In the genomic region with DNA sequence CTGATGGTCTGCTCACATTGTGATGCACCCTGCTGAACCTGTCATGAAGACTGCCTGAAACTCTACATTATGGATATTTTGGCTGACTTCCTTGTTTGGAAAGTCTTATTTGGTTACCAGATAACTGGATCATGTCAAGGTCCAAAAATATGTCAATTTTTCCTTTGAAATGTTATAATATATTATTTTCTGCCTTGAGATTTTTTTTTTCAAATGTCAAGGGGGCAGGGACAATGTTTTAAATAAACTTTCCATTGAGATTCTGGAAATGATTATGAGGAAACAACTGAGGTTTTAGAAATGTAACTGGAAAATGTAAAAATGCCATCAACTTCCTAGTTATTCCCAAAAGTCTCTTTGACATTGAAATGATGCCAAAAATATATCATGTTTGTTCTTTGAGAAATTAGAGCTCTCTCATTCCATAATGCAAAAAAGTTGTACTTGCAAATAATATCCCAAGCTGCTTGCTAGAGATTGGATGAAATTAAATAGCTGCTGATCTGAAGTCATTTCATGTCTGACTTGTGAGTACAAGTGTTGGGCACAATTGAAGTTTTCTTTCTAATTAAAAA, we compare ENCODE assay signal across 15 cellular contexts.
DNase-seq lines count a peak whose midpoint lies in the region; ATAC-seq and TF ChIP-seq lines count a peak whose summit lies in the region.
"Had no signal": no experiment of that assay in that cellular context is flagged by ENCODE, and none has a peak within 500 bp of the region (broad histone marks: within the 10 kb centered on the region; RNA-seq: fewer than 3 reads in every experiment).

No MANE protein-coding gene starts in this region.

- TF ChIP-seq CTCF in nephron (IDR thresholded peaks at IDR 0.05; ENCODE audit: unreplicated experiment in 3 of 3) = no peak

- H3K4me3 Mint-ChIP-seq in nephron = no peak overlapping the region
- H3K4me3 Mint-ChIP-seq: CD4-positive, CD25-positive, alpha-beta regulatory T cell; HFFc6 had no signal

- ATAC-seq in SK-N-SH treated with all-trans-retinoic acid at 6 μM for 48 hours = peak; percentile 46

- no peaks in the 10 kb centered on the region for H3K36me3 ChIP-seq in effector memory CD4-positive, alpha-beta T cell (ENCODE audit: control insufficient read depth, insufficient read depth, low read length)
- H3K36me3 ChIP-seq: BLaER1 treated with 17β-estradiol and CSF1 and Interleukin-3, amounts not matched to agents 10 nM and 100 nM had no signal

- no peak overlapping the region for H3K27ac ChIP-seq in effector memory CD4-positive, alpha-beta T cell (ENCODE audit: insufficient read depth, low read length, poor library complexity, severe bottlenecking)
- H3K27ac ChIP-seq: BLaER1 treated with 17β-estradiol and CSF1 and Interleukin-3, amounts not matched to agents 10 nM and 100 nM; HL-60 had no signal

- H3K9me3 Mint-ChIP-seq in nephron = no peaks in the 10 kb centered on the region
- H3K9me3 Mint-ChIP-seq: HFFc6 had no signal

- no peaks in the 10 kb centered on the region for H3K9me3 ChIP-seq in effector memory CD4-positive, alpha-beta T cell (ENCODE audit: control insufficient read depth, low read length)

- no peaks in the 10 kb centered on the region for H3K36me3 Mint-ChIP-seq in nephron (ENCODE audit: low read depth)
- H3K36me3 Mint-ChIP-seq: CD4-positive, CD25-positive, alpha-beta regulatory T cell had no signal

- H3K27me3 Mint-ChIP-seq in nephron (ENCODE audit: low read depth) = no peaks in the 10 kb centered on the region

- no peak overlapping the region for H3K4me3 ChIP-seq in effector memory CD4-positive, alpha-beta T cell (ENCODE audit: insufficient read depth, low read depth, low read length, poor library complexity, severe bottlenecking)
- H3K4me3 ChIP-seq: BLaER1 treated with 17β-estradiol and CSF1 and Interleukin-3, amounts not matched to agents 10 nM and 100 nM had no signal

- H3K4me1 ChIP-seq in effector memory CD4-positive, alpha-beta T cell (ENCODE audit: control insufficient read depth, insufficient read depth, low read length, poor library complexity, severe bottlenecking) = no peaks in the 10 kb centered on the region

- peak; percentile 39 for DNase-seq in fibroblast of peridontal ligament (ENCODE audit: extremely low read depth)
- DNase-seq in DMS79 (lab: John Stamatoyannopoulos, UW) = no peak
- DNase-seq in NCI-H2081 treated with DMSO at 0.1 percent for 48 hours (lab: John Stamatoyannopoulos, UW) = no peak
- DNase-seq in effector memory CD4-positive, alpha-beta T cell = no peak
- no peak for DNase-seq in NCI-H1436 (lab: John Stamatoyannopoulos, UW)
- DNase-seq: ACHN; Calu3; CD4-positive, CD25-positive, alpha-beta regulatory T cell; DMS 273 treated with DMSO at 0.1 percent for 48 hours; HCEC 1CT; HFFc6 had no signal

- H3K27ac Mint-ChIP-seq in nephron = peak overlapping the region; percentile 62 to 75 (median 68)
- H3K27ac Mint-ChIP-seq: CD4-positive, CD25-positive, alpha-beta regulatory T cell; HFFc6 had no signal

- peaks cover 28% of the 10 kb centered on the region for H3K4me1 Mint-ChIP-seq in nephron
- H3K4me1 Mint-ChIP-seq: CD4-positive, CD25-positive, alpha-beta regulatory T cell had no signal

- no peaks in the 10 kb centered on the region for H3K27me3 ChIP-seq in effector memory CD4-positive, alpha-beta T cell (replicated peaks; ENCODE audit: control insufficient read depth, insufficient read depth, low read length, poor library complexity, severe bottlenecking)
- H3K27me3 ChIP-seq: BLaER1 treated with 17β-estradiol and CSF1 and Interleukin-3, amounts not matched to agents 10 nM and 100 nM had no signal

TF ChIP-seq in SK-N-SH treated with all-trans-retinoic acid at 6 μM for 48 hours, 23 proteins besides CTCF, POLR2A, EP300 and RAD21:
- TF ChIP-seq ZFP30 (CRISPR knock-in tag; IDR thresholded peaks at IDR 0.05) (no peak), TOX (CRISPR knock-in tag; IDR thresholded peaks at IDR 0.05; ENCODE audit: borderline replicate concordance) (peak; percentile 88; the same call in 1 of the 2 replicates), PPARA (CRISPR knock-in tag; IDR thresholded peaks at IDR 0.05; ENCODE audit: borderline replicate concordance) (no peak), TCF4 (CRISPR knock-in tag; IDR thresholded peaks at IDR 0.05; ENCODE audit: borderline replicate concordance) (no peak), BACH2 (CRISPR knock-in tag; IDR thresholded peaks at IDR 0.05; ENCODE audit: borderline replicate concordance) (no peak), RARB (CRISPR knock-in tag; IDR thresholded peaks at IDR 0.05) (peak; percentile 52; the same call in 1 of the 2 replicates), ISL1 (CRISPR knock-in tag; IDR thresholded peaks at IDR 0.05) (peak; percentile 52), ESRRG (CRISPR knock-in tag; IDR thresholded peaks at IDR 0.05) (no peak)
- TF ChIP-seq, protein P1, sequence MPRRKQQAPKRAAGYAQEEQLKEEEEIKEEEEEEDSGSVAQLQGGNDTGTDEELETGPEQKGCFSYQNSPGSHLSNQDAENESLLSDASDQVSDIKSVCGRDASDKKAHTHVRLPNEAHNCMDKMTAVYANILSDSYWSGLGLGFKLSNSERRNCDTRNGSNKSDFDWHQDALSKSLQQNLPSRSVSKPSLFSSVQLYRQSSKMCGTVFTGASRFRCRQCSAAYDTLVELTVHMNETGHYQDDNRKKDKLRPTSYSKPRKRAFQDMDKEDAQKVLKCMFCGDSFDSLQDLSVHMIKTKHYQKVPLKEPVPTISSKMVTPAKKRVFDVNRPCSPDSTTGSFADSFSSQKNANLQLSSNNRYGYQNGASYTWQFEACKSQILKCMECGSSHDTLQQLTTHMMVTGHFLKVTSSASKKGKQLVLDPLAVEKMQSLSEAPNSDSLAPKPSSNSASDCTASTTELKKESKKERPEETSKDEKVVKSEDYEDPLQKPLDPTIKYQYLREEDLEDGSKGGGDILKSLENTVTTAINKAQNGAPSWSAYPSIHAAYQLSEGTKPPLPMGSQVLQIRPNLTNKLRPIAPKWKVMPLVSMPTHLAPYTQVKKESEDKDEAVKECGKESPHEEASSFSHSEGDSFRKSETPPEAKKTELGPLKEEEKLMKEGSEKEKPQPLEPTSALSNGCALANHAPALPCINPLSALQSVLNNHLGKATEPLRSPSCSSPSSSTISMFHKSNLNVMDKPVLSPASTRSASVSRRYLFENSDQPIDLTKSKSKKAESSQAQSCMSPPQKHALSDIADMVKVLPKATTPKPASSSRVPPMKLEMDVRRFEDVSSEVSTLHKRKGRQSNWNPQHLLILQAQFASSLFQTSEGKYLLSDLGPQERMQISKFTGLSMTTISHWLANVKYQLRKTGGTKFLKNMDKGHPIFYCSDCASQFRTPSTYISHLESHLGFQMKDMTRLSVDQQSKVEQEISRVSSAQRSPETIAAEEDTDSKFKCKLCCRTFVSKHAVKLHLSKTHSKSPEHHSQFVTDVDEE (CRISPR knock-in tag; IDR thresholded peaks at IDR 0.05) = no peak
